ENCODE assay signal across 25 cellular contexts in genomic region chr12:66714709-66715108, GRCh38. TPM values are rescaled to one million over a fixed set of nuclear protein-coding genes. Genes with fewer than 3 reads are reported as not detected.
DNase-seq lines count a peak whose midpoint lies in the region; ATAC-seq and TF ChIP-seq lines count a peak whose summit lies in the region.
"Had no signal": no experiment of that assay in that cellular context is flagged by ENCODE, and none has a peak within 500 bp of the region (broad histone marks: within the 10 kb centered on the region; RNA-seq: fewer than 3 reads in every experiment).

No MANE protein-coding gene starts in this region.

- no peak overlapping the region for H3K27ac Mint-ChIP-seq in activated CD4-positive, alpha-beta T cell treated with anti-CD3 and anti-CD28 coated beads, Interleukin-2, amount 10 ng/mL, durations not matched to agents 24 days and 14 days
- H3K27ac Mint-ChIP-seq in activated B cell treated with CpG ODN at 0.5 μM for 24 hours (no peak overlapping the region), memory B cell (no peak overlapping the region)

- H3K36me3 Mint-ChIP-seq in activated CD4-positive, alpha-beta T cell treated with anti-CD3 and anti-CD28 coated beads, Interleukin-2, amount 10 ng/mL, durations not matched to agents 24 days and 14 days (ENCODE audit: low read depth) = no peaks in the 10 kb centered on the region
- H3K36me3 Mint-ChIP-seq in activated B cell treated with CpG ODN at 0.5 μM for 24 hours (ENCODE audit: low read depth) (no peaks in the 10 kb centered on the region), memory B cell (no peaks in the 10 kb centered on the region)

- CTCF ChIA-PET in activated B cell treated with CpG ODN at 0.5 μM for 24 hours (lab: Charles Lee) = no interaction called here

- no peak for TF ChIP-seq CTCF in activated B cell treated with CpG ODN at 0.5 μM for 24 hours (IDR thresholded peaks at IDR 0.05)

- no peaks in the 10 kb centered on the region for H4K20me1 ChIP-seq in BLaER1 treated with 17β-estradiol and CSF1 and Interleukin-3, amounts not matched to agents 10 nM and 100 nM

- peaks cover 6% of the 10 kb centered on the region for H3K9me3 Mint-ChIP-seq in activated CD4-positive, alpha-beta T cell treated with anti-CD3 and anti-CD28 coated beads, Interleukin-2, amount 10 ng/mL, durations not matched to agents 24 days and 14 days
- H3K9me3 Mint-ChIP-seq in activated B cell treated with CpG ODN at 0.5 μM for 24 hours (no peaks in the 10 kb centered on the region), memory B cell (peaks cover 3% of the 10 kb centered on the region)

- no peaks in the 10 kb centered on the region for H3K36me3 ChIP-seq in BLaER1 treated with 17β-estradiol and CSF1 and Interleukin-3, amounts not matched to agents 10 nM and 100 nM
- H3K36me3 ChIP-seq: breast epithelium, colonic mucosa, Peyer's patch, suprapubic skin had no signal

- H3K4me2 ChIP-seq in BLaER1 treated with 17β-estradiol and CSF1 and Interleukin-3, amounts not matched to agents 10 nM and 100 nM = peak overlapping the region in 10 of 11 experiments; percentile 8 to 76 (median 59); a peak in 11 of 22 replicates
- H3K4me2 ChIP-seq: hepatocyte had no signal

- no peaks in the 10 kb centered on the region for H3K27me3 ChIP-seq in BLaER1 treated with 17β-estradiol and CSF1 and Interleukin-3, amounts not matched to agents 10 nM and 100 nM
- H3K27me3 ChIP-seq: breast epithelium, colonic mucosa, hepatocyte, Peyer's patch, suprapubic skin had no signal

- H3K9me3 ChIP-seq in BLaER1 treated with 17β-estradiol and CSF1 and Interleukin-3, amounts not matched to agents 10 nM and 100 nM (replicated peaks in 1 of 11) = peaks cover 0 to 8% (median 6%) of the 10 kb centered on the region in 11 experiments; a peak in 7 of 22 replicates
- H3K9me3 ChIP-seq: breast epithelium, colonic mucosa, Peyer's patch, suprapubic skin had no signal

- DNase-seq in activated CD4-positive, alpha-beta T cell treated with anti-CD3 and anti-CD28 coated beads, Interleukin-2, amount 10 ng/mL, durations not matched to agents 24 days and 14 days = no peak
- no peak for DNase-seq in activated CD4-positive, alpha-beta T cell treated with anti-CD3 and anti-CD28 coated beads, Interleukin-2, amount 50 U/mL, for 48 hours
- DNase-seq in activated B cell treated with CpG ODN at 0.5 μM for 24 hours (no peak), memory B cell (ENCODE audit: low spot score in 2 of 2) (no peak), NCI-H82 treated with DMSO at 0.1 percent for 48 hours (lab: John Stamatoyannopoulos, UW; ENCODE audit: unreplicated experiment) (no peak)
- DNase-seq: amniotic stem cell, Calu3, colonic mucosa, DND-41, foreskin melanocyte, mesenchymal stem cell, MV-4-11, NCI-H1694, NCI-H2171, NCI-H510A treated with DMSO at 0.1 percent for 48 hours, Peyer's patch had no signal

- peak overlapping the region; percentile 19 for H3K4me3 Mint-ChIP-seq in activated CD4-positive, alpha-beta T cell treated with anti-CD3 and anti-CD28 coated beads, Interleukin-2, amount 10 ng/mL, durations not matched to agents 24 days and 14 days
- H3K4me3 Mint-ChIP-seq in activated B cell treated with CpG ODN at 0.5 μM for 24 hours (peak overlapping the region; percentile 0), memory B cell (peak overlapping the region; percentile 30)

- no peak for ATAC-seq in activated B cell treated with CpG ODN at 0.5 μM for 24 hours (ENCODE audit: low read depth)
- ATAC-seq in memory B cell (ENCODE audit: low read depth) = no peak
- ATAC-seq in GM19452 (IDR thresholded peaks at IDR 0.05; ENCODE audit: unreplicated experiment) = no peak
- no peak for ATAC-seq in GM18502 (IDR thresholded peaks at IDR 0.05; ENCODE audit: poor library complexity, unreplicated experiment)
- ATAC-seq: esophagus mucosa had no signal

- H3K27me3 Mint-ChIP-seq in activated CD4-positive, alpha-beta T cell treated with anti-CD3 and anti-CD28 coated beads, Interleukin-2, amount 10 ng/mL, durations not matched to agents 24 days and 14 days = peaks cover 5% of the 10 kb centered on the region
- H3K27me3 Mint-ChIP-seq in activated B cell treated with CpG ODN at 0.5 μM for 24 hours (no peaks in the 10 kb centered on the region), memory B cell (peaks cover 4% of the 10 kb centered on the region)

- no peak overlapping the region for H3K9ac ChIP-seq in BLaER1 treated with 17β-estradiol and CSF1 and Interleukin-3, amounts not matched to agents 10 nM and 100 nM

- H3K4me3 ChIP-seq in BLaER1 treated with 17β-estradiol and CSF1 and Interleukin-3, amounts not matched to agents 10 nM and 100 nM = peak overlapping the region in 1 of 10 experiments; percentile 46; a peak in 2 of 20 replicates
- H3K4me3 ChIP-seq: breast epithelium, colonic mucosa, hepatocyte, skin epidermis, suprapubic skin had no signal

- intact Hi-C loops in activated CD4-positive, alpha-beta T cell treated with anti-CD3 and anti-CD28 coated beads, Interleukin-2, amount 10 ng/mL, durations not matched to agents 24 days and 14 days (cut with micrococcal nuclease) = no loop called here
- intact Hi-C loops in activated B cell treated with CpG ODN at 0.5 μM for 24 hours (cut with micrococcal nuclease) = no loop called here

- peaks cover 10% of the 10 kb centered on the region for H3K4me1 Mint-ChIP-seq in activated CD4-positive, alpha-beta T cell treated with anti-CD3 and anti-CD28 coated beads, Interleukin-2, amount 10 ng/mL, durations not matched to agents 24 days and 14 days
- H3K4me1 Mint-ChIP-seq in activated B cell treated with CpG ODN at 0.5 μM for 24 hours = peaks cover 20% of the 10 kb centered on the region
- peaks cover 10% of the 10 kb centered on the region for H3K4me1 Mint-ChIP-seq in memory B cell

- H3K27ac ChIP-seq in BLaER1 treated with 17β-estradiol and CSF1 and Interleukin-3, amounts not matched to agents 10 nM and 100 nM = peak overlapping the region in 3 of 11 experiments; percentile 55 to 59 (median 56); a peak in 4 of 22 replicates
- H3K27ac ChIP-seq: breast epithelium, colonic mucosa, hepatocyte, Peyer's patch, suprapubic skin had no signal

- POLR2A ChIA-PET in activated B cell treated with CpG ODN at 0.5 μM for 24 hours (lab: Charles Lee) = no interaction called here

- peaks cover 0 to 9% (median 7%) of the 10 kb centered on the region in 10 experiments; a peak in 14 of 20 replicates for H3K4me1 ChIP-seq in BLaER1 treated with 17β-estradiol and CSF1 and Interleukin-3, amounts not matched to agents 10 nM and 100 nM
- H3K4me1 ChIP-seq: breast epithelium, colonic mucosa, Peyer's patch, suprapubic skin had no signal

RNA-seq across cellular contexts. Expression of gene GRIP1, which starts 35.8 kb away (rescaled TPM):
- total RNA-seq in activated CD4-positive, alpha-beta T cell treated with anti-CD3 and anti-CD28 coated beads, Interleukin-2, amount 10 ng/mL, durations not matched to agents 24 days and 14 days = 0.26 and 0.40 TPM in 2 replicates
- total RNA-seq in activated B cell treated with CpG ODN at 0.5 μM for 24 hours = 0.49 and 0.54 TPM in 2 replicates
- total RNA-seq: T-helper 1 cell treated with Interleukin-12 subunit alpha and Interleukin-12 subunit beta and Interleukin-4 antibody, amounts not matched to agents 30 ng/mL and 1 ng/mL, for 36 hours had no signal
